8 cellular contexts compared by ENCODE assay signal in the genomic region with DNA sequence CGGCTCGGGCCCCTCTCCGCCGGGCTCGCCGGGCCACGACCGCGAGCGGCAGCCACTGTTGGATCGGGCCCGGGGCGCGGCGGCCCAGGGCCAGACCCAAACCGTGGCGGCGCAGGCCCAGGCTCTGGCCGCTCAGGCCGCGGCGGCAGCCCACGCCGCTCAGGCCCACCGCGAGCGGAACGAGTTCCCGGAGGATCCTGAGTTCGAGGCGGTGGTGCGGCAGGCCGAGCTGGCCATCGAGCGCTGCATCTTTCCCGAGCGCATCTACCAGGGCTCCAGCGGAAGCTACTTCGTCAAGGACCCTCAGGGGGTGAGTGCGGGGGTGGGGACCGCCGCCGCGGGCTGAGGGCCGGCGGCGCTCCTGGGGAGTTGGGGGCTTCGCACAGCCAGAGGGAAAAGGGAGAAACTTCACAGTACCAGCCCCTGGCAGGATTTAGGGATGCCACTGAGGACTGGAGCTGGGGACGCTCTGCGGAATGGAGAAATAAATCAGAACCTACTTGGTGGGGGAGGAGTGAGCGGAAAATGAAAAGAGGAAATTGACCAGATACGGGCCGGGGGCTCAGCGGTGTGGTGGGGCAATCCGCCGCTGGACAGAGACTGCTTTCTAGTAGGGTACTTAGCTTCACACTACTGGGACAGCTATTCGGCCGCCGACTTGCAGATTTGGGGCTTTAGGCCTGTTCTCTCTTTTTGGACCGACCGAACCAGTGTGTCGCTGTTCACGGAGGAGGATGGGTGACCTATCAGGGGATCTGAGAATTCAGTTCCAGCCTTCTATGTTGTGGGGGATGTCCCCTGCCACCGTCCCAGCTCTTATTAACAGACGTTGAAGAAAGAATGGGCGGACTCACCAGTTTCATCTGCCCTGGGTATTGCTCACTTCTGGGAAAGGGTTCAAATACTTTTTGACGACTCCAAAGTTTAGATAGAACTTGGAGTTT. TPM values are rescaled to one million over a fixed set of nuclear protein-coding genes. Genes with fewer than 3 reads are reported as not detected.
DNase-seq lines count a peak whose midpoint lies in the region; ATAC-seq, FAIRE-seq and TF ChIP-seq lines count a peak whose summit lies in the region.

No MANE protein-coding gene starts in this region.

- no peak for TF ChIP-seq RAD21 in HepG2 (CRISPR knock-in tag; IDR thresholded peaks at IDR 0.05)

- DNase-seq in A673 (ENCODE audit: low spot score) = peak; percentile 47
- DNase-seq in dedifferentiated amniotic fluid mesenchymal stem cell (ENCODE audit: extremely low spot score) = peak; percentile 23
- DNase-seq in HepG2 (ENCODE audit: low spot score) = no peak
- DNase-seq in stimulated activated CD8-positive, alpha-beta memory T cell treated with anti-CD3 and anti-CD28 coated beads, Interleukin-4, amount 100 ng/mL, for 48 hours = peak; percentile 43
- DNase-seq in GF-D8 (lab: John Stamatoyannopoulos, UW) = no peak

- H3K9me3 ChIP-seq in A673 (ENCODE audit: low read depth, low read length, poor library complexity, severe bottlenecking) = no peaks in the 10 kb centered on the region
- no peaks in the 10 kb centered on the region for H3K9me3 ChIP-seq in SU-DHL-6 (ENCODE audit: insufficient read depth, low read length)
- no peaks in the 10 kb centered on the region for H3K9me3 ChIP-seq in HepG2 (ENCODE audit: low read length)

- TF ChIP-seq EP300 in HepG2 (IDR thresholded peaks at IDR 0.05; ENCODE audit: low read depth in 2 of 2, low read length in 2 of 2) = no peak
- no peak for TF ChIP-seq EP300 in HepG2 (CRISPR knock-in tag; IDR thresholded peaks at IDR 0.05; ENCODE audit: borderline replicate concordance)

- H3K27ac ChIP-seq in A673 (ENCODE audit: low read depth, low read length, poor library complexity, severe bottlenecking) (peak overlapping the region; percentile 70), SU-DHL-6 (ENCODE audit: low read depth, low read length) (no peak overlapping the region), HepG2 (ENCODE audit: extremely low read length, insufficient read depth, low read length) (peak overlapping the region; percentile 52)

- peak overlapping the region; percentile 61 for H3K4me2 ChIP-seq in SU-DHL-6 (ENCODE audit: low read depth, low read length, poor library complexity, severe bottlenecking)
- H3K4me2 ChIP-seq in HepG2 (ENCODE audit: low read depth, low read length) = peak overlapping the region; percentile 85

- in situ Hi-C loops in HepG2 (cut with HindIII; ENCODE audit: extremely low pct_ligation_motif_present, low pct_unique_long_range_greater_than_20kb) = no loop called here

- H3K4me3 ChIP-seq in A673 (ENCODE audit: low read depth, low read length, poor library complexity, severe bottlenecking) = peak overlapping the region; percentile 90
- peak overlapping the region; percentile 74 for H3K4me3 ChIP-seq in SU-DHL-6 (ENCODE audit: insufficient read depth, low read length, poor library complexity, severe bottlenecking)
- H3K4me3 ChIP-seq in HepG2 (replicated peaks in 1 of 3; ENCODE audit: insufficient read depth in 1 of 3, low read depth in 2 of 3, low read length in 3 of 3) = peak overlapping the region; percentile 81 to 91 (median 89)

- BruUV-seq in A673 (replicated peaks; lab: Mats Ljungman, UMichigan) (TSS peak; percentile 61), HepG2 (replicated peaks; lab: Mats Ljungman, UMichigan) (TSS peak; percentile 72)

- H4K20me1 ChIP-seq in SU-DHL-6 (ENCODE audit: low read depth, low read length) (no peaks in the 10 kb centered on the region), HepG2 (ENCODE audit: insufficient read depth, low read length) (no peaks in the 10 kb centered on the region)

- POLR2A ChIA-PET in A673 (lab: Charles Lee; ENCODE audit: low non-redundant PET) = no interaction called here
- POLR2A ChIA-PET in HepG2 (lab: Yijun Ruan, JAX) = interaction anchor here (0.7 to 2.1 kb wide), 11 partner anchors 8 to 95 kb away, joined by 3 to 13 read pairs (median 4); partner anchors contain the start of genes ANKRD2, AVPI1, HOGA1 and ZFYVE27

- CTCF ChIA-PET in A673 (lab: Charles Lee) = no interaction called here
- CTCF ChIA-PET in HepG2 (lab: Yijun Ruan, JAX; ENCODE audit: low intra/inter-chr PET ratio, low total read pairs) = no interaction called here

- peak overlapping the region; percentile 65 for H3K9ac ChIP-seq in SU-DHL-6 (ENCODE audit: low read length)
- H3K9ac ChIP-seq in HepG2 (ENCODE audit: insufficient read depth, low read depth, low read length) = peak overlapping the region; percentile 70

- peaks cover 6% of the 10 kb centered on the region for H3K4me1 ChIP-seq in A673 (ENCODE audit: insufficient read depth, low read length, poor library complexity, severe bottlenecking)
- H3K4me1 ChIP-seq in HepG2 (ENCODE audit: insufficient read depth, low read length) = peaks cover 34% of the 10 kb centered on the region

- H3F3A ChIP-seq in SU-DHL-6 (ENCODE audit: insufficient read depth) = no peaks in the 10 kb centered on the region

- ATAC-seq in GM18858 (IDR thresholded peaks at IDR 0.05; ENCODE audit: unreplicated experiment) = peak; percentile 14
- peak; percentile 7 for ATAC-seq in HG03175 (IDR thresholded peaks at IDR 0.05; ENCODE audit: unreplicated experiment)
- peak; percentile 69 for ATAC-seq in HepG2

- FAIRE-seq in HepG2 (lab: Jason Lieb, UNC) = peak; percentile 50

- peaks cover 5% of the 10 kb centered on the region for H3K36me3 ChIP-seq in A673 (ENCODE audit: insufficient read depth, low read length, poor library complexity, severe bottlenecking)
- H3K36me3 ChIP-seq in SU-DHL-6 (ENCODE audit: low read length) = no peaks in the 10 kb centered on the region
- H3K36me3 ChIP-seq in HepG2 (replicated peaks in 1 of 2; ENCODE audit: control insufficient read depth in 1 of 2, insufficient read depth in 2 of 2, low read length in 2 of 2) = peaks cover 2 to 13% of the 10 kb centered on the region in 2 experiments; a peak in 3 of 5 replicates

- H3K9me2 ChIP-seq in SU-DHL-6 (replicated peaks; ENCODE audit: insufficient read depth, low read length) = no peaks in the 10 kb centered on the region

- no peaks in the 10 kb centered on the region for H3K27me3 ChIP-seq in A673 (replicated peaks; ENCODE audit: insufficient read depth, low read depth, low read length, poor library complexity)
- H3K27me3 ChIP-seq in SU-DHL-6 (ENCODE audit: low read length) = no peaks in the 10 kb centered on the region
- H3K27me3 ChIP-seq in HepG2 (ENCODE audit: control insufficient read depth in 1 of 2, insufficient read depth in 2 of 2, low read length in 2 of 2) = no peaks in the 10 kb centered on the region

- 2% methylated on average over 25 of the region's 67 CpGs for WGBS in HepG2 (ENCODE audit: low lambda C conversion rate)

- TF ChIP-seq CTCF in A673 (conservative IDR thresholded peaks at IDR 0.05; ENCODE audit: low read depth, low read length) = no peak
- TF ChIP-seq CTCF in SU-DHL-6 (IDR thresholded peaks at IDR 0.05; ENCODE audit: insufficient read depth, low read length, poor library complexity, severe bottlenecking) = no peak
- TF ChIP-seq CTCF in HepG2 (CRISPR knock-in tag; IDR thresholded peaks at IDR 0.05) = no peak

- peak overlapping the region; percentile 37 for H2AFZ ChIP-seq in SU-DHL-6 (ENCODE audit: low read depth, low read length, severe bottlenecking)
- H2AFZ ChIP-seq in HepG2 (ENCODE audit: low read length) = no peak overlapping the region

- peaks cover 10% of the 10 kb centered on the region; the same call in 1 of the 2 replicates for H3K79me2 ChIP-seq in SU-DHL-6 (ENCODE audit: insufficient read depth, low read length)
- H3K79me2 ChIP-seq in HepG2 (ENCODE audit: insufficient read depth, low read length) = peaks cover 5% of the 10 kb centered on the region

- TF ChIP-seq POLR2A in HepG2 (IDR thresholded peaks at IDR 0.05; ENCODE audit: insufficient read depth in 1 of 2, low read depth in 2 of 2, low read length in 2 of 2) = no peak

- intact Hi-C loops in A673 (cut with micrococcal nuclease; ENCODE audit: unreplicated experiment) (loop anchor here (5.0 kb wide), 1 partner anchor 46 kb away; the partner anchor contains the start of gene AVPI1), HepG2 (cut with micrococcal nuclease; ENCODE audit: unreplicated experiment) (no loop called here)

RNA-seq across cellular contexts. Expression of gene PI4K2A, which starts 0.7 kb away (rescaled TPM):
- total RNA-seq in A673 (2021) = 21.3 and 23.6 TPM in 2 replicates
- 14.3 and 16.6 TPM in 2 replicates for total RNA-seq in HepG2 (2016; rRNA removed; fragmentation: Illumina TruSeq; extraction: Trizol)
- total RNA-seq in HepG2 (2016; cell fraction: cytosol; rRNA removed; fragmentation: Illumina TruSeq; extraction: Trizol; ENCODE audit: low read depth) = 1.1 and 1.5 TPM in 2 replicates
- 14.4 and 15.3 TPM in 2 replicates for total RNA-seq in HepG2 (2016; cell fraction: insoluble cytoplasmic fraction; rRNA removed; fragmentation: Illumina TruSeq; extraction: Trizol)
- total RNA-seq in HepG2 (2016; cell fraction: membrane; rRNA removed; fragmentation: Illumina TruSeq; extraction: Trizol) = 5.3 and 5.4 TPM in 2 replicates
- total RNA-seq in HepG2 (2016; cell fraction: nucleus; rRNA removed; fragmentation: Illumina TruSeq; extraction: Trizol) = 7.8 and 8.3 TPM in 2 replicates
- polyA plus RNA-seq in HepG2 (2011; rRNA removed) = 10.9 and 12.3 TPM in 2 replicates
- polyA plus RNA-seq in HepG2 (2011; cell fraction: cytosol; rRNA removed) = 11.1 and 12.6 TPM in 2 replicates
- polyA plus RNA-seq in HepG2 (2011; cell fraction: nucleus; rRNA removed) = 7.2 and 8.1 TPM in 2 replicates
- polyA plus RNA-seq in HepG2 (2012) = 8.1 and 9.8 TPM in 2 replicates
- 1.2 and 1.5 TPM in 2 replicates for polyA plus RNA-seq in HepG2 (2016; cell fraction: cytosol; fragmentation: Illumina TruSeq; extraction: Trizol; ENCODE audit: low read depth)
- polyA plus RNA-seq in HepG2 (2016; cell fraction: insoluble cytoplasmic fraction; fragmentation: Illumina TruSeq; extraction: Trizol; ENCODE audit: low read depth) = 16.4 and 17.1 TPM in 2 replicates
- polyA plus RNA-seq in HepG2 (2016; cell fraction: membrane; fragmentation: Illumina TruSeq; extraction: Trizol; ENCODE audit: low read depth) = 3.5 and 4.3 TPM in 2 replicates
- 11.0 and 12.8 TPM in 2 replicates for polyA plus RNA-seq in HepG2 (2016; cell fraction: nucleus; fragmentation: Illumina TruSeq; extraction: Trizol; ENCODE audit: insufficient read depth, low read depth)
- 14.5 and 22.6 TPM in 2 replicates for polyA minus RNA-seq in HepG2 (2011; rRNA and poly(A)+ RNA removed; ENCODE audit: low replicate concordance)
- 5.7 and 6.0 TPM in 2 replicates for polyA minus RNA-seq in HepG2 (2011; cell fraction: cytosol; rRNA and poly(A)+ RNA removed)
- 5.5 and 5.7 TPM in 2 replicates for polyA minus RNA-seq in HepG2 (2011; cell fraction: nucleus; rRNA and poly(A)+ RNA removed)

RNA-seq across cellular contexts. Expression of gene MORN4, which starts 7.8 kb away (rescaled TPM):
- total RNA-seq in A673 (2021) (8.4 and 13.4 TPM in 2 replicates), HepG2 (2016; rRNA removed; fragmentation: Illumina TruSeq; extraction: Trizol) (3.4 and 4.2 TPM in 2 replicates)
- 3.2 and 5.3 TPM in 2 replicates for total RNA-seq in HepG2 (2016; cell fraction: cytosol; rRNA removed; fragmentation: Illumina TruSeq; extraction: Trizol; ENCODE audit: low read depth)
- 4.6 and 5.2 TPM in 2 replicates for total RNA-seq in HepG2 (2016; cell fraction: insoluble cytoplasmic fraction; rRNA removed; fragmentation: Illumina TruSeq; extraction: Trizol)
- 6.1 and 6.3 TPM in 2 replicates for total RNA-seq in HepG2 (2016; cell fraction: membrane; rRNA removed; fragmentation: Illumina TruSeq; extraction: Trizol)
- 1.6 and 3.0 TPM in 2 replicates for total RNA-seq in HepG2 (2016; cell fraction: nucleus; rRNA removed; fragmentation: Illumina TruSeq; extraction: Trizol)
- 9.1 and 10.8 TPM in 2 replicates for polyA plus RNA-seq in HepG2 (2011; rRNA removed)
- 7.3 and 11.8 TPM in 2 replicates for polyA plus RNA-seq in HepG2 (2011; cell fraction: cytosol; rRNA removed)
- 4.4 and 5.7 TPM in 2 replicates for polyA plus RNA-seq in HepG2 (2011; cell fraction: nucleus; rRNA removed)
- 7.4 and 10.4 TPM in 2 replicates for polyA plus RNA-seq in HepG2 (2012)
- 7.7 and 8.5 TPM in 2 replicates for polyA plus RNA-seq in HepG2 (2016; cell fraction: cytosol; fragmentation: Illumina TruSeq; extraction: Trizol; ENCODE audit: low read depth)
- polyA plus RNA-seq in HepG2 (2016; cell fraction: insoluble cytoplasmic fraction; fragmentation: Illumina TruSeq; extraction: Trizol; ENCODE audit: low read depth) = 9.6 and 10.3 TPM in 2 replicates
- polyA plus RNA-seq in HepG2 (2016; cell fraction: membrane; fragmentation: Illumina TruSeq; extraction: Trizol; ENCODE audit: low read depth) = 9.0 and 9.4 TPM in 2 replicates
- polyA plus RNA-seq in HepG2 (2016; cell fraction: nucleus; fragmentation: Illumina TruSeq; extraction: Trizol; ENCODE audit: insufficient read depth, low read depth) = 7.8 and 8.8 TPM in 2 replicates
- polyA minus RNA-seq in HepG2 (2011; rRNA and poly(A)+ RNA removed; ENCODE audit: low replicate concordance) = 2.2 and 3.4 TPM in 2 replicates
- 1.2 and 2.5 TPM in 2 replicates for polyA minus RNA-seq in HepG2 (2011; cell fraction: cytosol; rRNA and poly(A)+ RNA removed)
- 2.9 and 3.7 TPM in 2 replicates for polyA minus RNA-seq in HepG2 (2011; cell fraction: nucleus; rRNA and poly(A)+ RNA removed)

RNA-seq across cellular contexts. Expression of gene AVPI1, which starts 45.9 kb away (rescaled TPM):
- total RNA-seq in A673 (2021) = 2.4 and 2.6 TPM in 2 replicates
- 39.8 and 47.6 TPM in 2 replicates for total RNA-seq in HepG2 (2016; rRNA removed; fragmentation: Illumina TruSeq; extraction: Trizol)
- 17.3 and 23.9 TPM in 2 replicates for total RNA-seq in HepG2 (2016; cell fraction: cytosol; rRNA removed; fragmentation: Illumina TruSeq; extraction: Trizol; ENCODE audit: low read depth)
- 40.9 and 48.9 TPM in 2 replicates for total RNA-seq in HepG2 (2016; cell fraction: insoluble cytoplasmic fraction; rRNA removed; fragmentation: Illumina TruSeq; extraction: Trizol)
- total RNA-seq in HepG2 (2016; cell fraction: membrane; rRNA removed; fragmentation: Illumina TruSeq; extraction: Trizol) = 32.7 and 40.7 TPM in 2 replicates
- total RNA-seq in HepG2 (2016; cell fraction: nucleus; rRNA removed; fragmentation: Illumina TruSeq; extraction: Trizol) = 19.1 and 24.2 TPM in 2 replicates
- 60.6 and 61.2 TPM in 2 replicates for polyA plus RNA-seq in HepG2 (2011; rRNA removed)
- polyA plus RNA-seq in HepG2 (2011; cell fraction: cytosol; rRNA removed) = 46.9 and 72.0 TPM in 2 replicates
- 30.9 and 32.2 TPM in 2 replicates for polyA plus RNA-seq in HepG2 (2011; cell fraction: nucleus; rRNA removed)
- polyA plus RNA-seq in HepG2 (2012) = 17.8 and 27.6 TPM in 2 replicates
- 15.1 and 21.8 TPM in 2 replicates for polyA plus RNA-seq in HepG2 (2016; cell fraction: cytosol; fragmentation: Illumina TruSeq; extraction: Trizol; ENCODE audit: low read depth)
- 52.4 and 52.8 TPM in 2 replicates for polyA plus RNA-seq in HepG2 (2016; cell fraction: insoluble cytoplasmic fraction; fragmentation: Illumina TruSeq; extraction: Trizol; ENCODE audit: low read depth)
- polyA plus RNA-seq in HepG2 (2016; cell fraction: membrane; fragmentation: Illumina TruSeq; extraction: Trizol; ENCODE audit: low read depth) = 23.9 and 32.8 TPM in 2 replicates
- 25.4 and 28.6 TPM in 2 replicates for polyA plus RNA-seq in HepG2 (2016; cell fraction: nucleus; fragmentation: Illumina TruSeq; extraction: Trizol; ENCODE audit: insufficient read depth, low read depth)
- 68.6 and 143 TPM in 2 replicates for polyA minus RNA-seq in HepG2 (2011; rRNA and poly(A)+ RNA removed; ENCODE audit: low replicate concordance)
- 32.1 and 32.4 TPM in 2 replicates for polyA minus RNA-seq in HepG2 (2011; cell fraction: cytosol; rRNA and poly(A)+ RNA removed)
- polyA minus RNA-seq in HepG2 (2011; cell fraction: nucleus; rRNA and poly(A)+ RNA removed) = 21.8 and 28.6 TPM in 2 replicates

RNA-seq across cellular contexts. Expression of gene C10orf62, which starts 51.6 kb away (rescaled TPM):
- total RNA-seq in A673 (2021) = not detected in 2 replicates
- total RNA-seq in HepG2 (2016; rRNA removed; fragmentation: Illumina TruSeq; extraction: Trizol) = 0.28 and 1.6 TPM in 2 replicates
- not detected in 2 replicates for total RNA-seq in HepG2 (2016; cell fraction: cytosol; rRNA removed; fragmentation: Illumina TruSeq; extraction: Trizol; ENCODE audit: low read depth)
- total RNA-seq in HepG2 (2016; cell fraction: insoluble cytoplasmic fraction; rRNA removed; fragmentation: Illumina TruSeq; extraction: Trizol) = 0.42 and 1.9 TPM in 2 replicates
- total RNA-seq in HepG2 (2016; cell fraction: membrane; rRNA removed; fragmentation: Illumina TruSeq; extraction: Trizol) = 0.15 TPM in 1 of 2 replicates, not detected in the other
- 3.1 and 3.7 TPM in 2 replicates for total RNA-seq in HepG2 (2016; cell fraction: nucleus; rRNA removed; fragmentation: Illumina TruSeq; extraction: Trizol)
- polyA plus RNA-seq in HepG2 (2011; rRNA removed) = 0.61 and 0.74 TPM in 2 replicates
- polyA plus RNA-seq in HepG2 (2011; cell fraction: cytosol; rRNA removed) = 0.08 and 0.21 TPM in 2 replicates
- polyA plus RNA-seq in HepG2 (2011; cell fraction: nucleus; rRNA removed) = 2.6 and 3.1 TPM in 2 replicates
- 0.21 and 0.27 TPM in 2 replicates for polyA plus RNA-seq in HepG2 (2012)
- polyA plus RNA-seq in HepG2 (2016; cell fraction: cytosol; fragmentation: Illumina TruSeq; extraction: Trizol; ENCODE audit: low read depth) = 0.22 TPM in 1 of 2 replicates, not detected in the other
- polyA plus RNA-seq in HepG2 (2016; cell fraction: insoluble cytoplasmic fraction; fragmentation: Illumina TruSeq; extraction: Trizol; ENCODE audit: low read depth) = 0.27 and 0.39 TPM in 2 replicates
- not detected in 2 replicates for polyA plus RNA-seq in HepG2 (2016; cell fraction: membrane; fragmentation: Illumina TruSeq; extraction: Trizol; ENCODE audit: low read depth)
- polyA plus RNA-seq in HepG2 (2016; cell fraction: nucleus; fragmentation: Illumina TruSeq; extraction: Trizol; ENCODE audit: insufficient read depth, low read depth) = 1.4 and 1.5 TPM in 2 replicates
- 1.6 and 3.3 TPM in 2 replicates for polyA minus RNA-seq in HepG2 (2011; rRNA and poly(A)+ RNA removed; ENCODE audit: low replicate concordance)
- not detected in 2 replicates for polyA minus RNA-seq in HepG2 (2011; cell fraction: cytosol; rRNA and poly(A)+ RNA removed)
- polyA minus RNA-seq in HepG2 (2011; cell fraction: nucleus; rRNA and poly(A)+ RNA removed) = 5.2 and 5.8 TPM in 2 replicates

RNA-seq across cellular contexts. Expression of gene HOGA1, which starts 57.0 kb away (rescaled TPM):
- total RNA-seq in A673 (2021) = not detected in 2 replicates
- 18.8 and 19.5 TPM in 2 replicates for total RNA-seq in HepG2 (2016; rRNA removed; fragmentation: Illumina TruSeq; extraction: Trizol)
- total RNA-seq in HepG2 (2016; cell fraction: cytosol; rRNA removed; fragmentation: Illumina TruSeq; extraction: Trizol; ENCODE audit: low read depth) = 3.4 and 5.6 TPM in 2 replicates
- 18.4 and 22.7 TPM in 2 replicates for total RNA-seq in HepG2 (2016; cell fraction: insoluble cytoplasmic fraction; rRNA removed; fragmentation: Illumina TruSeq; extraction: Trizol)
- total RNA-seq in HepG2 (2016; cell fraction: membrane; rRNA removed; fragmentation: Illumina TruSeq; extraction: Trizol) = 6.7 and 7.9 TPM in 2 replicates
- total RNA-seq in HepG2 (2016; cell fraction: nucleus; rRNA removed; fragmentation: Illumina TruSeq; extraction: Trizol) = 14.5 and 15.4 TPM in 2 replicates
- polyA plus RNA-seq in HepG2 (2011; rRNA removed) = 7.1 and 7.6 TPM in 2 replicates
- polyA plus RNA-seq in HepG2 (2011; cell fraction: cytosol; rRNA removed) = 6.2 and 6.3 TPM in 2 replicates
- polyA plus RNA-seq in HepG2 (2011; cell fraction: nucleus; rRNA removed) = 12.0 and 12.1 TPM in 2 replicates
- 4.6 and 5.6 TPM in 2 replicates for polyA plus RNA-seq in HepG2 (2012)
- polyA plus RNA-seq in HepG2 (2016; cell fraction: cytosol; fragmentation: Illumina TruSeq; extraction: Trizol; ENCODE audit: low read depth) = 2.4 and 2.7 TPM in 2 replicates
- polyA plus RNA-seq in HepG2 (2016; cell fraction: insoluble cytoplasmic fraction; fragmentation: Illumina TruSeq; extraction: Trizol; ENCODE audit: low read depth) = 15.7 and 17.4 TPM in 2 replicates
- 3.0 and 3.6 TPM in 2 replicates for polyA plus RNA-seq in HepG2 (2016; cell fraction: membrane; fragmentation: Illumina TruSeq; extraction: Trizol; ENCODE audit: low read depth)
- polyA plus RNA-seq in HepG2 (2016; cell fraction: nucleus; fragmentation: Illumina TruSeq; extraction: Trizol; ENCODE audit: insufficient read depth, low read depth) = 18.7 and 20.9 TPM in 2 replicates
- 1.9 and 7.8 TPM in 2 replicates for polyA minus RNA-seq in HepG2 (2011; rRNA and poly(A)+ RNA removed; ENCODE audit: low replicate concordance)
- polyA minus RNA-seq in HepG2 (2011; cell fraction: cytosol; rRNA and poly(A)+ RNA removed) = 2.8 and 3.5 TPM in 2 replicates
- polyA minus RNA-seq in HepG2 (2011; cell fraction: nucleus; rRNA and poly(A)+ RNA removed) = 9.0 and 9.3 TPM in 2 replicates

Comparison
In these comparisons a context has a peak if more than half of its experiments do, and no peak if none do; other contexts are left out.
1. DNase-seq: peak in A673 (single experiment), dedifferentiated amniotic fluid mesenchymal stem cell (single experiment) and stimulated activated CD8-positive, alpha-beta memory T cell treated with anti-CD3 and anti-CD28 coated beads, Interleukin-4, amount 100 ng/mL, for 48 hours (single experiment); none in HepG2 (single experiment) and GF-D8 (single experiment).
2. ATAC-seq: peak in every context shown above with its lines; median percentile 69 in HepG2; 14 in GM18858; 7 in HG03175.
3. Peak in every context shown above with its lines, with median percentiles within 50 percentile points of each other: H3K4me3 ChIP-seq.